19 cellular contexts compared by ENCODE assay signal in the genomic region with DNA sequence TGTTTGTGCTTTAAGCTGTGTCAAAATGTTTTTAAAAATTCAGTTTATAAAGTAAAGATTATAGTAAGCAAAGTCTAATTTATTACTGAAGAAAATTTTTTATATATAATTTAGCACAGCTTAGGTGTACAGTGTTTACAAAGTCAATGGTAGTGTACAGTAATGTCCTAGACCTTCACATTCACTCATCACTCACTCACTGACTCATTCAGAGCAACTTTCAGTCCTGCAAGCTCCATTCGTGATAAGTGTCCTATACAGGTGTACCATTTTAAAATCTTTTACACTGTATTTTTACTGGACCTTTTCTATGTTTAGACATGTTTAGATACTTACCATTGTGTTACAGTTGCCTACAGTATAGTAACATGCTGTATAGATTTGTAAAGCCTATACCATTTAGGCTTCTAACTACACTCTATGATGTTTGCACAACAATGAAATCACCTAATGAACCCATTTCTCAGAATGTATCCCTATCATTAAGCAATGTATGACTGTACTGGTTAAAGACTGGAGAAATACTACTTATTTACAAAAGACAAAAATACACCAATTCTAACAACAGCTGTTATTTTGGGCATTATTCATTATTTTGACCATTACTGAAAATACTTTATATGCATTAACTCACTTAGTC.
DNase-seq lines count a peak whose midpoint lies in the region; ATAC-seq, FAIRE-seq and TF ChIP-seq lines count a peak whose summit lies in the region.
"Had no signal": no experiment of that assay in that cellular context is flagged by ENCODE, and none has a peak within 500 bp of the region (broad histone marks: within the 10 kb centered on the region; RNA-seq: fewer than 3 reads in every experiment).

No MANE protein-coding gene starts in this region.

- H3K4me1 ChIP-seq in kidney (ENCODE audit: control insufficient read depth in 1 of 2, insufficient read depth in 1 of 2, low read depth in 1 of 2, low read length in 2 of 2) = no peaks in the 10 kb centered on the region
- H3K4me1 ChIP-seq: BLaER1 had no signal

- no peak overlapping the region for H3K27ac Mint-ChIP-seq in activated T-cell treated with anti-CD3 and anti-CD28 coated beads, Interleukin-2, amount 50 U/mL, for 72 hours
- H3K27ac Mint-ChIP-seq in activated T-helper 17 cell treated with anti-CD3 and anti-CD28 coated beads, Interleukin-2, amount 50 U/mL, for 72 hours = no peak overlapping the region

- peaks cover 13% of the 10 kb centered on the region for H3K4me1 Mint-ChIP-seq in activated T-cell treated with anti-CD3 and anti-CD28 coated beads, Interleukin-2, amount 50 U/mL, for 72 hours (ENCODE audit: low read depth)
- no peaks in the 10 kb centered on the region for H3K4me1 Mint-ChIP-seq in activated T-helper 17 cell treated with anti-CD3 and anti-CD28 coated beads, Interleukin-2, amount 50 U/mL, for 72 hours
- H3K4me1 Mint-ChIP-seq: CD4-positive, alpha-beta memory T cell had no signal

- H3K4me3 ChIP-seq in kidney (ENCODE audit: low read length in 2 of 2) = no peak overlapping the region
- H3K4me3 ChIP-seq: BLaER1 had no signal

- no peaks in the 10 kb centered on the region for H3K9me3 Mint-ChIP-seq in activated T-cell treated with anti-CD3 and anti-CD28 coated beads, Interleukin-2, amount 50 U/mL, for 72 hours
- H3K9me3 Mint-ChIP-seq in activated T-helper 17 cell treated with anti-CD3 and anti-CD28 coated beads, Interleukin-2, amount 50 U/mL, for 72 hours = no peaks in the 10 kb centered on the region

- DNase-seq in activated T-cell treated with anti-CD3 and anti-CD28 coated beads, Interleukin-2, amount 50 U/mL, for 72 hours = no peak
- no peak for DNase-seq in activated T-cell treated with anti-CD3 and anti-CD28 coated beads, Interleukin-2, amount 50 U/mL, for 48 hours
- DNase-seq in kidney (no peak), NCI-H748 treated with DMSO at 0.1 percent for 48 hours (lab: John Stamatoyannopoulos, UW) (no peak)
- DNase-seq in activated CD4-positive, CD25-positive, alpha-beta regulatory T cell treated with anti-CD3 and anti-CD28 coated beads, Interleukin-2, amount 50 U/mL, for 72 hours = no peak
- DNase-seq in stimulated activated CD4-positive, alpha-beta T cell treated with anti-CD3 and anti-CD28 coated beads, Interleukin-15, amount 100 ng/mL, for 24 hours = no peak
- DNase-seq: Calu3; CD4-positive, alpha-beta memory T cell; H9; NCI-H1105; NCI-H1694; NCI-H2227 treated with DMSO at 0.1 percent for 48 hours; NCI-H510A treated with DMSO at 0.1 percent for 48 hours; NCI-H82 had no signal

- peak; percentile 32 to 70 for ATAC-seq in activated T-cell treated with anti-CD3 and anti-CD28 coated beads, Interleukin-2, amount 50 U/mL, for 72 hours (replicated peaks in 1 of 2)
- peak; percentile 45 for ATAC-seq in HG02610 (IDR thresholded peaks at IDR 0.05; ENCODE audit: unreplicated experiment)
- peak; percentile 78 for ATAC-seq in activated T-helper 17 cell treated with anti-CD3 and anti-CD28 coated beads, Interleukin-2, amount 50 U/mL, for 72 hours (replicated peaks)

- intact Hi-C loops in kidney (cut with DNase I) = no loop called here

- H3K27ac ChIP-seq in kidney (ENCODE audit: low read depth in 2 of 2, low read length in 2 of 2) = no peak overlapping the region
- H3K27ac ChIP-seq: BLaER1, RWPE1 had no signal

- H3K36me3 ChIP-seq in kidney (ENCODE audit: control insufficient read depth in 1 of 2, insufficient read depth in 2 of 2, low read length in 2 of 2) = peaks cover 6 to 7% of the 10 kb centered on the region in 2 donors

- H3K9ac ChIP-seq in kidney (ENCODE audit: low read length in 2 of 2) = no peak overlapping the region
- H3K9ac ChIP-seq: BLaER1 had no signal

- no peaks in the 10 kb centered on the region for H3K9me3 ChIP-seq in kidney (ENCODE audit: control insufficient read depth in 1 of 2, low read length in 2 of 2)
- H3K9me3 ChIP-seq: BLaER1 had no signal

- H3K36me3 Mint-ChIP-seq in activated T-cell treated with anti-CD3 and anti-CD28 coated beads, Interleukin-2, amount 50 U/mL, for 72 hours (ENCODE audit: insufficient read depth in 2 of 2) = peaks cover 11 to 38% of the 10 kb centered on the region in 2 donors
- peaks cover 91% of the 10 kb centered on the region for H3K36me3 Mint-ChIP-seq in activated T-helper 17 cell treated with anti-CD3 and anti-CD28 coated beads, Interleukin-2, amount 50 U/mL, for 72 hours (ENCODE audit: low read depth)

- TF ChIP-seq CTCF in kidney (IDR thresholded peaks at IDR 0.05; ENCODE audit: borderline replicate concordance, extremely low read depth, insufficient read depth) = no peak

- peak; percentile 85 for FAIRE-seq in kidney (lab: Jason Lieb, UNC)
- FAIRE-seq: A204.1 had no signal

- no peak overlapping the region for H3K4me3 Mint-ChIP-seq in activated T-cell treated with anti-CD3 and anti-CD28 coated beads, Interleukin-2, amount 50 U/mL, for 72 hours
- no peak overlapping the region for H3K4me3 Mint-ChIP-seq in activated T-helper 17 cell treated with anti-CD3 and anti-CD28 coated beads, Interleukin-2, amount 50 U/mL, for 72 hours
- H3K4me3 Mint-ChIP-seq: CD4-positive, alpha-beta memory T cell; H9 had no signal

- H3K27me3 Mint-ChIP-seq in activated T-cell treated with anti-CD3 and anti-CD28 coated beads, Interleukin-2, amount 50 U/mL, for 72 hours (ENCODE audit: low read depth) = no peaks in the 10 kb centered on the region
- H3K27me3 Mint-ChIP-seq in activated T-helper 17 cell treated with anti-CD3 and anti-CD28 coated beads, Interleukin-2, amount 50 U/mL, for 72 hours = no peaks in the 10 kb centered on the region
- H3K27me3 Mint-ChIP-seq: CD4-positive, alpha-beta memory T cell had no signal
